9 cellular contexts compared by ENCODE assay signal in the genomic region with DNA sequence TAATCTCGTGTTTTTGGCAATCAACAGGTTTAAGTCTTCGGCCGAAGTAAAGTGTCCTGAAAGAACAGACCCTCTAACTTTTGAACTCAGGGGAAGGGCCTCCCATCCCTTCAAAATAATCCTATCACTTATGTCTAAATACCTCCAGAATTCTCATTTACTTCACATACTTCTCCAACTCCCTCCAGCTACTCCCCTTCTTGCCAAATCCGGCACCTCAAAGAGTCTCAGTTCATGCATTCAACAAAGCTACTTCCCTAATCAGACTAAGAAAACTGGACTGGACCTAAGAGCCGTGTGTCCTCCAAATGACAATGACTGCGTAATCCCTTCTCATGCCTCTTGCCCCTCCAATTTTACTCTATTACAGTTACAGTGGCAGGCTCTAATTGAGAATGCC. TPM values are rescaled to one million over a fixed set of nuclear protein-coding genes. Genes with fewer than 3 reads are reported as not detected.
DNase-seq lines count a peak whose midpoint lies in the region; ATAC-seq and TF ChIP-seq lines count a peak whose summit lies in the region.
"Had no signal": no experiment of that assay in that cellular context is flagged by ENCODE, and none has a peak within 500 bp of the region (broad histone marks: within the 10 kb centered on the region; RNA-seq: fewer than 3 reads in every experiment).

No MANE protein-coding gene starts in this region.

- H3K27me3 Mint-ChIP-seq in CD4-positive, alpha-beta memory T cell = no peaks in the 10 kb centered on the region
- no peaks in the 10 kb centered on the region for H3K27me3 Mint-ChIP-seq in central memory CD8-positive, alpha-beta T cell
- H3K27me3 Mint-ChIP-seq in neural crest cell (ENCODE audit: low read depth) = no peaks in the 10 kb centered on the region

- no peaks in the 10 kb centered on the region for H3K27me3 ChIP-seq in CD4-positive, alpha-beta memory T cell (ENCODE audit: insufficient read depth, low read length)

- intact Hi-C loops in CD4-positive, alpha-beta memory T cell (cut with micrococcal nuclease) = loop anchor here (2.0 kb wide), 1 partner anchor 425 kb away; a partner anchor contains a TSS

- H3K4me3 Mint-ChIP-seq in CD4-positive, alpha-beta memory T cell = peak overlapping the region; percentile 89 to 97 (median 96)
- peak overlapping the region; percentile 92 for H3K4me3 Mint-ChIP-seq in central memory CD8-positive, alpha-beta T cell
- H3K4me3 Mint-ChIP-seq in neural crest cell = peak overlapping the region; percentile 95

- CTCF ChIA-PET in CD4-positive, alpha-beta memory T cell (lab: Charles Lee; ENCODE audit: partially characterized antibody) = interaction anchor here (0.9 to 1.9 kb wide), 7 partner anchors 31 to 185 kb away, joined by 3 to 14 read pairs (median 4); a partner anchor contains a TSS
- CTCF ChIA-PET in HEK293T (lab: Yijun Ruan, JAX) = interaction anchor here (0.6 to 2.2 kb wide), 2 partner anchors 53 to 305 kb away, joined by 3 to 6 read pairs; no protein-coding TSS in a partner anchor

- H3K36me3 ChIP-seq in CD4-positive, alpha-beta memory T cell (ENCODE audit: insufficient read depth, low read length) = peaks cover 20% of the 10 kb centered on the region

- TF ChIP-seq CTCF in neural crest cell (conservative IDR thresholded peaks at IDR 0.05) = no peak

- peak overlapping the region; percentile 83 for H3K27ac ChIP-seq in CD4-positive, alpha-beta memory T cell (ENCODE audit: low read depth, low read length)

- H3K36me3 Mint-ChIP-seq in CD4-positive, alpha-beta memory T cell = peaks cover 31 to 41% of the 10 kb centered on the region in 2 donors
- peaks cover 48% of the 10 kb centered on the region for H3K36me3 Mint-ChIP-seq in central memory CD8-positive, alpha-beta T cell (ENCODE audit: insufficient read depth)
- peaks cover 8% of the 10 kb centered on the region for H3K36me3 Mint-ChIP-seq in neural crest cell (ENCODE audit: low read depth)

- H3K27ac Mint-ChIP-seq in CD4-positive, alpha-beta memory T cell = peak overlapping the region; percentile 84 to 98 (median 95)
- peak overlapping the region; percentile 92 for H3K27ac Mint-ChIP-seq in central memory CD8-positive, alpha-beta T cell (ENCODE audit: low read depth)
- peak overlapping the region; percentile 53 for H3K27ac Mint-ChIP-seq in neural crest cell (ENCODE audit: unreplicated experiment)

- H3K9me3 Mint-ChIP-seq in CD4-positive, alpha-beta memory T cell = peaks cover 0 to 4% (median 0%) of the 10 kb centered on the region in 8 donors
- H3K9me3 Mint-ChIP-seq in central memory CD8-positive, alpha-beta T cell = no peaks in the 10 kb centered on the region
- H3K9me3 Mint-ChIP-seq in neural crest cell = no peaks in the 10 kb centered on the region

- no peak for DNase-seq in CD4-positive, alpha-beta memory T cell
- DNase-seq in NOMO-1 (lab: John Stamatoyannopoulos, UW; ENCODE audit: unreplicated experiment in 2 of 2) (peak; percentile 47 to 65), neural crest cell (ENCODE audit: low read depth, low spot score) (no peak), HEK293T (ENCODE audit: extremely low spot score) (no peak), iPS-NIHi7 (ENCODE audit: extremely low spot score) (no peak)
- no peak for DNase-seq in central memory CD8-positive, alpha-beta T cell (ENCODE audit: low spot score in 2 of 2)

- POLR2A ChIA-PET in CD4-positive, alpha-beta memory T cell (lab: Charles Lee; ENCODE audit: partially characterized antibody) = interaction anchor here (1.0 to 4.4 kb wide), 5 partner anchors 12 to 98 kb away, joined by 3 to 97 read pairs (median 5); a partner anchor contains a TSS
- POLR2A ChIA-PET in HEK293T (lab: Yijun Ruan, JAX) = interaction anchor here (0.6 to 1.8 kb wide), 5 partner anchors 19 to 98 kb away, joined by 3 to 15 read pairs (median 4); a partner anchor contains a TSS

- no peaks in the 10 kb centered on the region for H3K9me3 ChIP-seq in CD4-positive, alpha-beta memory T cell (ENCODE audit: control insufficient read depth in 1 of 2, low read length in 2 of 2)

- H3K4me1 Mint-ChIP-seq in CD4-positive, alpha-beta memory T cell = peaks cover 38 to 74% (median 53%) of the 10 kb centered on the region in 4 donors
- H3K4me1 Mint-ChIP-seq in central memory CD8-positive, alpha-beta T cell = peaks cover 42% of the 10 kb centered on the region
- H3K4me1 Mint-ChIP-seq in neural crest cell = peaks cover 38% of the 10 kb centered on the region

- H3K4me3 ChIP-seq in CD4-positive, alpha-beta memory T cell (ENCODE audit: low read length in 2 of 2) = peak overlapping the region; percentile 81 to 85

- peaks cover 39% of the 10 kb centered on the region for H3K4me1 ChIP-seq in CD4-positive, alpha-beta memory T cell (ENCODE audit: insufficient read depth, low read length)

- ATAC-seq in central memory CD8-positive, alpha-beta T cell (replicated peaks; ENCODE audit: extremely low read depth, poor library complexity, severe bottlenecking) = no peak
- ATAC-seq in GM18498 (IDR thresholded peaks at IDR 0.05; ENCODE audit: unreplicated experiment) (no peak), GM18907 (IDR thresholded peaks at IDR 0.05; ENCODE audit: unreplicated experiment) (no peak)
- ATAC-seq: activated CD4-positive, CD25-positive, alpha-beta regulatory T cell treated with anti-CD3 and anti-CD28 coated beads, Interleukin-2, amount 50 U/mL, for 24 hours had no signal

TF ChIP-seq in HEK293T, 16 proteins besides CTCF, POLR2A, EP300 and RAD21:
- TF ChIP-seq HDGF (IDR thresholded peaks at IDR 0.05; ENCODE audit: borderline replicate concordance) (no peak), SUZ12 (IDR thresholded peaks at IDR 0.05) (no peak), ELF4 (IDR thresholded peaks at IDR 0.05) (no peak), BHLHE40 (IDR thresholded peaks at IDR 0.05; ENCODE audit: borderline replicate concordance) (no peak), NFRKB (IDR thresholded peaks at IDR 0.05) (no peak), ARNT (IDR thresholded peaks at IDR 0.05) (no peak), FOXA1 (IDR thresholded peaks at IDR 0.05) (no peak), L3MBTL2 (conservative IDR thresholded peaks at IDR 0.05) (no peak), LEF1 (IDR thresholded peaks at IDR 0.05; ENCODE audit: borderline replicate concordance) (no peak), ZNF384 (IDR thresholded peaks at IDR 0.05) (no peak), CTBP1 (IDR thresholded peaks at IDR 0.05; ENCODE audit: borderline replicate concordance) (no peak), TARDBP (IDR thresholded peaks at IDR 0.05) (no peak), FOXK2 (IDR thresholded peaks at IDR 0.05) (no peak), FOXM1 (IDR thresholded peaks at IDR 0.05; ENCODE audit: borderline replicate concordance) (no peak), SP1 (IDR thresholded peaks at IDR 0.05) (no peak)
- TF ChIP-seq, protein P1, sequence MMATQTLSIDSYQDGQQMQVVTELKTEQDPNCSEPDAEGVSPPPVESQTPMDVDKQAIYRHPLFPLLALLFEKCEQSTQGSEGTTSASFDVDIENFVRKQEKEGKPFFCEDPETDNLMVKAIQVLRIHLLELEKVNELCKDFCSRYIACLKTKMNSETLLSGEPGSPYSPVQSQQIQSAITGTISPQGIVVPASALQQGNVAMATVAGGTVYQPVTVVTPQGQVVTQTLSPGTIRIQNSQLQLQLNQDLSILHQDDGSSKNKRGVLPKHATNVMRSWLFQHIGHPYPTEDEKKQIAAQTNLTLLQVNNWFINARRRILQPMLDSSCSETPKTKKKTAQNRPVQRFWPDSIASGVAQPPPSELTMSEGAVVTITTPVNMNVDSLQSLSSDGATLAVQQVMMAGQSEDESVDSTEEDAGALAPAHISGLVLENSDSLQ (IDR thresholded peaks at IDR 0.05) = no peak

RNA-seq across cellular contexts. Expression of a gene that starts 1.3 kb away (rescaled TPM):
- total RNA-seq in CD4-positive, alpha-beta memory T cell = 100 to 1,000 TPM; 156 to 169 TPM
- 100 to 1,000 TPM; 121 to 141 TPM for polyA plus RNA-seq in CD4-positive, alpha-beta memory T cell
- 315 and 329 TPM in 2 replicates for total RNA-seq in neural crest cell

RNA-seq across cellular contexts. Expression of a gene that starts 1.4 kb away (rescaled TPM):
- total RNA-seq in CD4-positive, alpha-beta memory T cell = 10 to 100 TPM; 42.1 to 43.9 TPM
- polyA plus RNA-seq in CD4-positive, alpha-beta memory T cell = 10 to 100 TPM; 24.5 to 30.2 TPM
- total RNA-seq in neural crest cell = 46.9 and 53.9 TPM in 2 replicates

RNA-seq across cellular contexts. Expression of a gene that starts 30.0 kb away (rescaled TPM):
- 10 to 100 TPM; 40.1 to 42.6 TPM for total RNA-seq in CD4-positive, alpha-beta memory T cell
- polyA plus RNA-seq in CD4-positive, alpha-beta memory T cell = 10 to 100 TPM; 49.2 to 95.7 TPM
- 28.1 and 28.9 TPM in 2 replicates for total RNA-seq in neural crest cell

RNA-seq across cellular contexts. Expression of a gene that starts 30.5 kb away (rescaled TPM):
- total RNA-seq in CD4-positive, alpha-beta memory T cell = 10 to 100 TPM; 61.2 to 62.5 TPM
- 10 to 100 TPM; 49.0 to 59.2 TPM for polyA plus RNA-seq in CD4-positive, alpha-beta memory T cell
- 47.8 and 52.6 TPM in 2 replicates for total RNA-seq in neural crest cell

RNA-seq across cellular contexts. Expression of a gene that starts 36.5 kb away (rescaled TPM):
- under 1 TPM; 0.38 to 0.44 TPM for total RNA-seq in CD4-positive, alpha-beta memory T cell
- polyA plus RNA-seq in CD4-positive, alpha-beta memory T cell = not detected
- total RNA-seq in neural crest cell = 42.0 and 42.1 TPM in 2 replicates

Comparison
In these comparisons a context has a peak if more than half of its experiments do, and no peak if none do; other contexts are left out.
1. DNase-seq: peak in NOMO-1 (2 of 2); none in CD4-positive, alpha-beta memory T cell (0 of 5), central memory CD8-positive, alpha-beta T cell (0 of 2), neural crest cell (single experiment), HEK293T (single experiment) and iPS-NIHi7 (single experiment).
2. Peak in every context shown above with its lines, with median percentiles within 50 percentile points of each other: H3K27ac Mint-ChIP-seq and H3K4me3 Mint-ChIP-seq.